ENCODE assay signal across 8 cellular contexts in genomic region chr16:4692460-4693295, GRCh38. TPM values are rescaled to one million over a fixed set of nuclear protein-coding genes. Genes with fewer than 3 reads are reported as not detected.
A peak's percentile ranks its signal among the peaks of the same experiment; 100 is the strongest.
DNase-seq lines count a peak whose midpoint lies in the region; ATAC-seq and TF ChIP-seq lines count a peak whose summit lies in the region.

No MANE protein-coding gene starts in this region.

- H3K9me3 Mint-ChIP-seq in activated naive CD4-positive, alpha-beta T cell treated with anti-CD3 and anti-CD28 coated beads, Interleukin-2, amount 50 U/mL, for 72 hours: no peaks in the 10 kb centered on the region

- peak overlapping the region; percentile 90 to 100 (median 97) for H3K4me2 ChIP-seq in BLaER1 treated with 17β-estradiol and CSF1 and Interleukin-3, amounts not matched to agents 10 nM and 100 nM
- H3K4me2 ChIP-seq in hepatocyte: peak overlapping the region; percentile 94

- no peaks in the 10 kb centered on the region for H3K9me2 ChIP-seq in hepatocyte (replicated peaks; ENCODE audit: insufficient read depth)

- peak overlapping the region; percentile 83 to 99 (median 94) for H3K4me3 ChIP-seq in BLaER1 treated with 17β-estradiol and CSF1 and Interleukin-3, amounts not matched to agents 10 nM and 100 nM
- H3K4me3 ChIP-seq in hepatocyte: peak overlapping the region; percentile 25
- H3K4me3 ChIP-seq in skeletal muscle tissue (ENCODE audit: low read length in 3 of 3): peak overlapping the region; percentile 74 to 93 (median 82)

- peaks cover 29 to 57% (median 41%) of the 10 kb centered on the region in 11 experiments for H3K36me3 ChIP-seq in BLaER1 treated with 17β-estradiol and CSF1 and Interleukin-3, amounts not matched to agents 10 nM and 100 nM
- H3K36me3 ChIP-seq in hepatocyte (replicated peaks; ENCODE audit: insufficient read depth, low read depth) (no peaks in the 10 kb centered on the region), skeletal muscle tissue (ENCODE audit: control insufficient read depth in 3 of 3, insufficient read depth in 3 of 3, low read length in 3 of 3) (peaks cover 19 to 33% (median 21%) of the 10 kb centered on the region in 3 donors)

- H3K27ac Mint-ChIP-seq in activated naive CD4-positive, alpha-beta T cell treated with anti-CD3 and anti-CD28 coated beads, Interleukin-2, amount 50 U/mL, for 72 hours: peak overlapping the region in 1 of 2 donors; percentile 82

- peaks cover 31 to 86% (median 45%) of the 10 kb centered on the region in 11 experiments for H4K20me1 ChIP-seq in BLaER1 treated with 17β-estradiol and CSF1 and Interleukin-3, amounts not matched to agents 10 nM and 100 nM
- no peaks in the 10 kb centered on the region for H4K20me1 ChIP-seq in hepatocyte (ENCODE audit: insufficient read depth, poor library complexity, severe bottlenecking)

- H3K27me3 ChIP-seq in BLaER1 treated with 17β-estradiol and CSF1 and Interleukin-3, amounts not matched to agents 10 nM and 100 nM: no peaks in the 10 kb centered on the region
- H3K27me3 ChIP-seq in hepatocyte (no peaks in the 10 kb centered on the region), skeletal muscle tissue (ENCODE audit: control insufficient read depth in 3 of 3, insufficient read depth in 3 of 3, low read length in 3 of 3) (no peaks in the 10 kb centered on the region)

- WGBS in hepatocyte (ENCODE audit: low lambda C conversion rate, missing lambda C conversion rate): 36% methylated on average over 31 of the region's 31 CpGs

- H3K9ac ChIP-seq in BLaER1 treated with 17β-estradiol and CSF1 and Interleukin-3, amounts not matched to agents 10 nM and 100 nM: peak overlapping the region; percentile 34 to 93 (median 88); a peak in 21 of 22 replicates
- H3K9ac ChIP-seq in skeletal muscle tissue (ENCODE audit: low read depth in 1 of 3, low read length in 3 of 3): peak overlapping the region in 2 of 3 donors; percentile 56 to 79

- peak overlapping the region in 9 of 11 experiments; percentile 24 to 93 (median 82); a peak in 19 of 22 replicates for H3K27ac ChIP-seq in BLaER1 treated with 17β-estradiol and CSF1 and Interleukin-3, amounts not matched to agents 10 nM and 100 nM
- H3K27ac ChIP-seq in hepatocyte: peak overlapping the region; percentile 59
- no peak overlapping the region for H3K27ac ChIP-seq in skeletal muscle tissue (ENCODE audit: low read depth, low read length)

- DNase-seq in activated naive CD4-positive, alpha-beta T cell treated with anti-CD3 and anti-CD28 coated beads, Interleukin-2, amount 50 U/mL, for 72 hours (ENCODE audit: low spot score in 2 of 2): no peak
- DNase-seq in hepatocyte (ENCODE audit: low spot score) (peak; percentile 25), NCI-H1105 treated with DMSO at 0.1 percent for 48 hours (lab: John Stamatoyannopoulos, UW) (no peak), H4 (ENCODE audit: low spot score) (no peak)

- no peak overlapping the region for H2AFZ ChIP-seq in hepatocyte

- peak; percentile 5 for ATAC-seq in GM19468 (IDR thresholded peaks at IDR 0.05; ENCODE audit: extremely low read depth, unreplicated experiment)
- ATAC-seq in HG03565 (IDR thresholded peaks at IDR 0.05; ENCODE audit: unreplicated experiment): peak; percentile 1
- peak; percentile 14 to 16 for ATAC-seq in activated naive CD4-positive, alpha-beta T cell treated with anti-CD3 and anti-CD28 coated beads, Interleukin-2, amount 50 U/mL, for 72 hours

- H3K79me2 ChIP-seq in hepatocyte: peaks cover 17% of the 10 kb centered on the region

- peaks cover 0 to under 1% of the 10 kb centered on the region in 2 donors for H3K36me3 Mint-ChIP-seq in activated naive CD4-positive, alpha-beta T cell treated with anti-CD3 and anti-CD28 coated beads, Interleukin-2, amount 50 U/mL, for 72 hours

- H3K9me3 ChIP-seq in BLaER1 treated with 17β-estradiol and CSF1 and Interleukin-3, amounts not matched to agents 10 nM and 100 nM (replicated peaks in 1 of 11): no peaks in the 10 kb centered on the region
- H3K9me3 ChIP-seq in hepatocyte (ENCODE audit: low read depth) (no peaks in the 10 kb centered on the region), skeletal muscle tissue (ENCODE audit: control insufficient read depth in 3 of 3, low read length in 3 of 3) (no peaks in the 10 kb centered on the region)

- TF ChIP-seq CTCF in hepatocyte (IDR thresholded peaks at IDR 0.05; ENCODE audit: poor library complexity): no peak

- peaks cover 63 to 77% (median 71%) of the 10 kb centered on the region in 10 experiments for H3K4me1 ChIP-seq in BLaER1 treated with 17β-estradiol and CSF1 and Interleukin-3, amounts not matched to agents 10 nM and 100 nM
- H3K4me1 ChIP-seq in hepatocyte (ENCODE audit: insufficient read depth) (peaks cover 19% of the 10 kb centered on the region), skeletal muscle tissue (ENCODE audit: control insufficient read depth in 3 of 3, insufficient read depth in 3 of 3, low read length in 3 of 3) (peaks cover 25 to 39% (median 33%) of the 10 kb centered on the region in 3 donors)

RNA-seq across cellular contexts. Expression of gene NUDT16L1, which starts 0.7 kb away (rescaled TPM):
- 10 to 100 TPM; 20.7 to 42.8 TPM for total RNA-seq in activated naive CD4-positive, alpha-beta T cell treated with anti-CD3 and anti-CD28 coated beads, Interleukin-2, amount 50 U/mL, for 72 hours
- total RNA-seq in hepatocyte (40.4 and 54.8 TPM in 2 replicates), skeletal muscle tissue (28.2 TPM)
- 78.8 and 80.5 TPM in 2 replicates for polyA plus RNA-seq in hepatocyte
- 37.1 and 39.6 TPM in 2 replicates for total RNA-seq in H4 (2014; rRNA removed; shearing (Covaris generic))

RNA-seq across cellular contexts. Expression of gene ANKS3, which starts 41.4 kb away (rescaled TPM):
- 10 to 100 TPM; 19.4 to 21.5 TPM for total RNA-seq in activated naive CD4-positive, alpha-beta T cell treated with anti-CD3 and anti-CD28 coated beads, Interleukin-2, amount 50 U/mL, for 72 hours
- total RNA-seq in hepatocyte (17.4 and 18.5 TPM in 2 replicates), skeletal muscle tissue (15.1 TPM)
- polyA plus RNA-seq in hepatocyte: 11.7 and 14.8 TPM in 2 replicates
- 6.0 and 6.4 TPM in 2 replicates for total RNA-seq in H4 (2014; rRNA removed; shearing (Covaris generic))

RNA-seq across cellular contexts. Expression of gene DNAAF8, which starts 41.7 kb away (rescaled TPM):
- under 1 TPM in 1 of 2 donors, not detected in 1; 0.09 TPM for total RNA-seq in activated naive CD4-positive, alpha-beta T cell treated with anti-CD3 and anti-CD28 coated beads, Interleukin-2, amount 50 U/mL, for 72 hours
- 0.23 and 0.64 TPM in 2 replicates for total RNA-seq in hepatocyte
- 1.6 and 3.3 TPM in 2 replicates for polyA plus RNA-seq in hepatocyte
- total RNA-seq in skeletal muscle tissue: 0.52 TPM
- total RNA-seq in H4 (2014; rRNA removed; shearing (Covaris generic)): 0.62 and 6.4 TPM in 2 replicates

Comparison
In these comparisons a context has a peak if more than half of its experiments do, and no peak if none do; other contexts are left out.
1. H3K4me3 ChIP-seq: peak in every context shown above with its lines; median percentile 94 in BLaER1 treated with 17β-estradiol and CSF1 and Interleukin-3, amounts not matched to agents 10 nM and 100 nM; 82 in skeletal muscle tissue; 25 in hepatocyte.